Comparison of ENCODE assay signal across 16 cellular contexts in genomic region chr18:25594351-25594750, GRCh38.
"Had no signal": no experiment of that assay in that cellular context is flagged by ENCODE, and none has a peak within 500 bp of the region (broad histone marks: within the 10 kb centered on the region; RNA-seq: fewer than 3 reads in every experiment).

No MANE protein-coding gene starts in this region.

- ATAC-seq: activated CD4-positive, CD25-positive, alpha-beta regulatory T cell treated with anti-CD3 and anti-CD28 coated beads, Interleukin-2, amount 50 U/mL, for 24 hours; activated CD8-positive, alpha-beta memory T cell treated with anti-CD3 and anti-CD28 coated beads, Interleukin-2, amount 10 ng/mL, durations not matched to agents 7 days and 5 days; activated naive CD8-positive, alpha-beta T cell treated with anti-CD3 and anti-CD28 coated beads, Interleukin-2, amount 50 U/mL, for 24 hours; esophagus mucosa; gastrocnemius medialis; heart right ventricle had no signal

- H3K27ac ChIP-seq: gastrocnemius medialis, heart right ventricle, left ventricle myocardium inferior, ovary, testis had no signal

- DNase-seq: activated CD8-positive, alpha-beta memory T cell treated with anti-CD3 and anti-CD28 coated beads, Interleukin-2, amount 10 ng/mL, durations not matched to agents 7 days and 5 days; activated gamma-delta T cell treated with Interleukin-2 at 50 U/mL for 16 hours; activated naive CD8-positive, alpha-beta T cell treated with anti-CD3 and anti-CD28 coated beads, Interleukin-2, amount 50 U/mL, for 24 hours; activated T-cell treated with anti-CD3 and anti-CD28 coated beads, Interleukin-2, amount 50 U/mL, for 48 hours; gastrocnemius medialis; heart right ventricle; kidney; left ventricle myocardium inferior; ovary; stimulated activated CD4-positive, alpha-beta T cell treated with anti-CD3 and anti-CD28 coated beads, Interleukin-15, amount 100 ng/mL, for 24 hours; stimulated activated CD4-positive, alpha-beta T cell treated with anti-CD3 and anti-CD28 coated beads, Interleukin-4, amount 100 ng/mL, for 24 hours; T-helper 2 cell; testis had no signal

- H3K4me1 ChIP-seq: gastrocnemius medialis, heart right ventricle, left ventricle myocardium inferior, testis had no signal

- H3K36me3 Mint-ChIP-seq: activated CD8-positive, alpha-beta memory T cell treated with anti-CD3 and anti-CD28 coated beads, Interleukin-2, amount 10 ng/mL, durations not matched to agents 7 days and 5 days had no signal

- H3K27ac Mint-ChIP-seq: activated CD8-positive, alpha-beta memory T cell treated with anti-CD3 and anti-CD28 coated beads, Interleukin-2, amount 10 ng/mL, durations not matched to agents 7 days and 5 days; activated naive CD8-positive, alpha-beta T cell treated with anti-CD3 and anti-CD28 coated beads, Interleukin-2, amount 50 U/mL, for 24 hours; stimulated activated naive CD8-positive, alpha-beta T cell treated with anti-CD3 and anti-CD28 coated beads, Interleukin-15, Interleukin-2, amounts not matched to agents 100 ng/mL and 50 ng/mL, for 24 hours had no signal

- H3K27me3 Mint-ChIP-seq: activated CD8-positive, alpha-beta memory T cell treated with anti-CD3 and anti-CD28 coated beads, Interleukin-2, amount 10 ng/mL, durations not matched to agents 7 days and 5 days; activated naive CD8-positive, alpha-beta T cell treated with anti-CD3 and anti-CD28 coated beads, Interleukin-2, amount 50 U/mL, for 24 hours; stimulated activated naive CD8-positive, alpha-beta T cell treated with anti-CD3 and anti-CD28 coated beads, Interleukin-15, Interleukin-2, amounts not matched to agents 100 ng/mL and 50 ng/mL, for 24 hours had no signal

- H3K4me1 Mint-ChIP-seq: activated CD8-positive, alpha-beta memory T cell treated with anti-CD3 and anti-CD28 coated beads, Interleukin-2, amount 10 ng/mL, durations not matched to agents 7 days and 5 days; activated naive CD8-positive, alpha-beta T cell treated with anti-CD3 and anti-CD28 coated beads, Interleukin-2, amount 50 U/mL, for 24 hours had no signal

- H3K4me3 ChIP-seq: gastrocnemius medialis, heart right ventricle, left ventricle myocardium inferior, ovary, testis had no signal

- H3K36me3 ChIP-seq: gastrocnemius medialis, heart right ventricle, left ventricle myocardium inferior, ovary had no signal

- H3K9me3 Mint-ChIP-seq: activated naive CD8-positive, alpha-beta T cell treated with anti-CD3 and anti-CD28 coated beads, Interleukin-2, amount 50 U/mL, for 24 hours; stimulated activated naive CD8-positive, alpha-beta T cell treated with anti-CD3 and anti-CD28 coated beads, Interleukin-15, Interleukin-2, amounts not matched to agents 100 ng/mL and 50 ng/mL, for 24 hours had no signal

- H3K27me3 ChIP-seq: gastrocnemius medialis, heart right ventricle, ovary, testis had no signal

- H3K4me3 Mint-ChIP-seq: activated CD8-positive, alpha-beta memory T cell treated with anti-CD3 and anti-CD28 coated beads, Interleukin-2, amount 10 ng/mL, durations not matched to agents 7 days and 5 days; activated naive CD8-positive, alpha-beta T cell treated with anti-CD3 and anti-CD28 coated beads, Interleukin-2, amount 50 U/mL, for 24 hours; stimulated activated naive CD8-positive, alpha-beta T cell treated with anti-CD3 and anti-CD28 coated beads, Interleukin-15, Interleukin-2, amounts not matched to agents 100 ng/mL and 50 ng/mL, for 24 hours had no signal

- H3K9me3 ChIP-seq: gastrocnemius medialis, heart right ventricle, left ventricle myocardium inferior, ovary, testis had no signal

- FAIRE-seq: kidney had no signal
